ENCODE assay signal across 18 cellular contexts in genomic region chr2:212489719-212490346, GRCh38. TPM values are rescaled to one million over a fixed set of nuclear protein-coding genes. Genes with fewer than 3 reads are reported as not detected.
A peak's percentile ranks its signal among the peaks of the same experiment; 100 is the strongest.
DNase-seq lines count a peak whose midpoint lies in the region; ATAC-seq, FAIRE-seq and TF ChIP-seq lines count a peak whose summit lies in the region.
"Had no signal": no experiment of that assay in that cellular context is flagged by ENCODE, and none has a peak within 500 bp of the region (broad histone marks: within the 10 kb centered on the region; RNA-seq: fewer than 3 reads in every experiment).

No MANE protein-coding gene starts in this region.

- H3K4me3 ChIP-seq in bronchial epithelial cell (ENCODE audit: low read depth, low read length) (no peak overlapping the region), aorta (ENCODE audit: low read length in 2 of 2) (no peak overlapping the region)
- H3K4me3 ChIP-seq: ovary, Peyer's patch, smooth muscle cell had no signal

- ATAC-seq in GM19324 (IDR thresholded peaks at IDR 0.05; ENCODE audit: low FRiP score, unreplicated experiment): peak; percentile 73
- ATAC-seq in GM21723 (IDR thresholded peaks at IDR 0.05; ENCODE audit: unreplicated experiment): peak; percentile 72
- peak; percentile 67 for ATAC-seq in HG03342 (IDR thresholded peaks at IDR 0.05; ENCODE audit: unreplicated experiment)
- no peak for ATAC-seq in aorta (ENCODE audit: low FRiP score)

- H3K27me3 ChIP-seq in bronchial epithelial cell (ENCODE audit: control insufficient read depth, insufficient read depth, low read length) (no peaks in the 10 kb centered on the region), aorta (ENCODE audit: control insufficient read depth in 1 of 2, insufficient read depth in 2 of 2, low read length in 1 of 2) (no peaks in the 10 kb centered on the region)
- H3K27me3 ChIP-seq: ovary, Peyer's patch had no signal

- H3K4me1 ChIP-seq in aorta (ENCODE audit: control insufficient read depth in 1 of 2, insufficient read depth in 2 of 2, low read length in 2 of 2): peaks cover 2% of the 10 kb centered on the region in 2 donors
- H3K4me1 ChIP-seq: Peyer's patch had no signal

- H3K9me3 ChIP-seq in aorta (ENCODE audit: control insufficient read depth, low read length): no peaks in the 10 kb centered on the region
- H3K9me3 ChIP-seq: ovary, Peyer's patch had no signal

- FAIRE-seq in bronchial epithelial cell (lab: Jason Lieb, UNC): no peak
- FAIRE-seq: endothelial cell of umbilical vein, G401.6, islet of Langerhans had no signal

- TF ChIP-seq CTCF in bronchial epithelial cell (IDR thresholded peaks at IDR 0.05; ENCODE audit: insufficient read depth, low read length, severe bottlenecking): no peak

- WGBS in aorta, 2 donors: 86 to 90% methylated on average over 3 of the region's 3 CpGs

- H3K27ac ChIP-seq in aorta (ENCODE audit: low read depth in 1 of 2, low read length in 2 of 2): no peak overlapping the region
- H3K27ac ChIP-seq: ovary, Peyer's patch had no signal

- H3K36me3 ChIP-seq in bronchial epithelial cell (ENCODE audit: control insufficient read depth, insufficient read depth, low read length): no peaks in the 10 kb centered on the region
- H3K36me3 ChIP-seq in aorta (ENCODE audit: control insufficient read depth in 1 of 2, insufficient read depth in 2 of 2, low read length in 1 of 2): no peaks in the 10 kb centered on the region
- H3K36me3 ChIP-seq: ovary, Peyer's patch had no signal

- intact Hi-C loops in posterior vena cava (cut with DNase I) (no loop called here), aorta (cut with DNase I) (no loop called here), cardiac septum (cut with DNase I) (no loop called here)

- DNase-seq in bronchial epithelial cell (ENCODE audit: low read depth) (peak; percentile 8), posterior vena cava (ENCODE audit: low spot score) (no peak), aorta (no peak), cardiac septum (ENCODE audit: low spot score) (no peak)
- DNase-seq: CD4-positive, alpha-beta memory T cell; NCI-H1092; NCI-H2227 treated with DMSO at 0.1 percent for 48 hours; ovary; Peyer's patch; T-helper 1 cell had no signal

RNA-seq across cellular contexts. Expression of gene ERBB4, which starts 48.8 kb away (rescaled TPM):
- total RNA-seq in bronchial epithelial cell (under 0.01 TPM in 2 replicates), posterior vena cava (1 to 10 TPM; 3.2 to 7.6 TPM), aorta (10 to 100 TPM; 28.6 to 42.0 TPM), cardiac septum (13.8 TPM)
- 1 to 10 TPM; 1.3 to 1.5 TPM for polyA plus RNA-seq in aorta
- total RNA-seq: CD4-positive, alpha-beta memory T cell; mononuclear cell had no signal
- polyA plus RNA-seq: CD4-positive, alpha-beta memory T cell; smooth muscle cell had no signal
